In the genomic region with DNA sequence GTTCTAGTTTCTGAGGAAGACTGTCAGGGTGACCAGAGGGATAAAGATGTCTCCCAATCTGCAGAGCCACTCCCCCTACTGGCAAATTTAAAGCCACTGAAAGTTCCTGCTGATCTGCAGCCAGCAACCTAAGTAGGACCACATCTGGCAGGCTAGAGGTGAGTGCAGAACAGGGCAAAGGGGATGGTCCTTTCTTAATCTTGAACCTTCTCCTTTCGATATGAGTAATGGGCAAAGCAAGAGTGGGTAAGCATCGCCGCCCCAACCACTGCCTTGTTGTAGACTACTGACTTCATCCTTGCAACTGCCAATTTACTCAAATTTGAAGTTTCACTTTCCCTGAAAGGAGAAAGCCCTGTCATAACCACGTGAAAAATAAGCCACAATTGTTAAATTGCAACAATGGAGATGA, we compare ENCODE assay signal across 7 cellular contexts. TPM values are rescaled to one million over a fixed set of nuclear protein-coding genes. Genes with fewer than 3 reads are reported as not detected.
A peak's percentile ranks its signal among the peaks of the same experiment; 100 is the strongest.
DNase-seq lines count a peak whose midpoint lies in the region; ATAC-seq and TF ChIP-seq lines count a peak whose summit lies in the region.

No MANE protein-coding gene starts in this region.

- intact Hi-C loops in transverse colon (cut with DNase I; ENCODE audit: low total_unique reads), result no loop called here

- no peaks in the 10 kb centered on the region for H3K36me3 Mint-ChIP-seq in activated T-cell treated with anti-CD3 and anti-CD28 coated beads, Interleukin-2, amount 50 U/mL, for 72 hours (ENCODE audit: insufficient read depth in 2 of 2)

- DNase-seq in Jurkat, Clone E6-1 (ENCODE audit: low read depth, low spot score), result peak; percentile 54
- peak; percentile 78 to 86 for DNase-seq in activated T-cell treated with anti-CD3 and anti-CD28 coated beads, Interleukin-2, amount 50 U/mL, for 72 hours
- DNase-seq in stimulated activated CD4-positive, alpha-beta T cell treated with anti-CD3 and anti-CD28 coated beads, Interleukin-4, amount 100 ng/mL, for 1 hour, result peak; percentile 24
- DNase-seq in transverse colon (no peak), DMS153 (lab: John Stamatoyannopoulos, UW) (no peak)

- no peak for TF ChIP-seq CTCF in transverse colon (IDR thresholded peaks at IDR 0.05)

- H3K27ac ChIP-seq in transverse colon, result no peak overlapping the region

- no peak overlapping the region for H3K4me3 ChIP-seq in Jurkat, Clone E6-1 (ENCODE audit: low read length)
- no peak overlapping the region for H3K4me3 ChIP-seq in transverse colon

- H3K36me3 ChIP-seq in transverse colon, result no peaks in the 10 kb centered on the region

- no peaks in the 10 kb centered on the region for H3K4me1 ChIP-seq in transverse colon

- peak overlapping the region; percentile 19 to 26 for H3K4me3 Mint-ChIP-seq in activated T-cell treated with anti-CD3 and anti-CD28 coated beads, Interleukin-2, amount 50 U/mL, for 72 hours

- ATAC-seq in GM18508 (IDR thresholded peaks at IDR 0.05; ENCODE audit: insufficient read depth, unreplicated experiment) (peak; percentile 90), GM21723 (IDR thresholded peaks at IDR 0.05; ENCODE audit: unreplicated experiment) (peak; percentile 98)
- peak; percentile 100 for ATAC-seq in activated T-cell treated with anti-CD3 and anti-CD28 coated beads, Interleukin-2, amount 50 U/mL, for 72 hours (replicated peaks in 1 of 2)

- peak overlapping the region; percentile 1 for H3K27ac Mint-ChIP-seq in activated T-cell treated with anti-CD3 and anti-CD28 coated beads, Interleukin-2, amount 50 U/mL, for 72 hours

- peaks cover 25% of the 10 kb centered on the region for H3K4me1 Mint-ChIP-seq in activated T-cell treated with anti-CD3 and anti-CD28 coated beads, Interleukin-2, amount 50 U/mL, for 72 hours (ENCODE audit: low read depth)

- no peak for TF ChIP-seq POLR2A in transverse colon (IDR thresholded peaks at IDR 0.05)

- no peak for TF ChIP-seq EP300 in transverse colon (IDR thresholded peaks at IDR 0.05; ENCODE audit: low read depth)

- H3K9me3 Mint-ChIP-seq in activated T-cell treated with anti-CD3 and anti-CD28 coated beads, Interleukin-2, amount 50 U/mL, for 72 hours, result no peaks in the 10 kb centered on the region

- no peaks in the 10 kb centered on the region for H3K27me3 ChIP-seq in transverse colon

- in situ Hi-C loops in transverse colon (cut with MboI; ENCODE audit: low pct_ligation_motif_present in 1 of 4, low pct_unique_long_range_greater_than_20kb in 1 of 4, low sequenced_read_pairs in 3 of 4), result no loop called here

- WGBS in transverse colon (ENCODE audit: low coverage in 1 of 2), 2 donors, result 58 to 73% methylated on average over 4 of the region's 4 CpGs

- H3K9me3 ChIP-seq in transverse colon, result no peaks in the 10 kb centered on the region

- peaks cover 56% of the 10 kb centered on the region for H3K27me3 Mint-ChIP-seq in activated T-cell treated with anti-CD3 and anti-CD28 coated beads, Interleukin-2, amount 50 U/mL, for 72 hours (ENCODE audit: low read depth)

RNA-seq across cellular contexts. Expression of a gene that starts 30.7 kb away (rescaled TPM):
- polyA plus RNA-seq in Jurkat, Clone E6-1 (2012; ENCODE audit: insufficient read depth, insufficient read length), result not detected
- under 1 TPM in 1 of 2 donors, not detected in 1; 0.37 TPM for total RNA-seq in activated T-cell treated with anti-CD3 and anti-CD28 coated beads, Interleukin-2, amount 50 U/mL, for 72 hours
- total RNA-seq in transverse colon, result 10 to 100 TPM in 2 of 4 donors, 1 to 10 TPM in 2; 4.6 to 20.0 (median 10.9) TPM

RNA-seq across cellular contexts. Expression of a gene that starts 56.9 kb away (rescaled TPM):
- 6.6 TPM for polyA plus RNA-seq in Jurkat, Clone E6-1 (2012; ENCODE audit: insufficient read depth, insufficient read length)
- 1 to 10 TPM; 3.1 to 3.2 TPM for total RNA-seq in activated T-cell treated with anti-CD3 and anti-CD28 coated beads, Interleukin-2, amount 50 U/mL, for 72 hours
- total RNA-seq in transverse colon, result 1 to 10 TPM in 1 of 4 donors, under 1 TPM in 1, not detected in 2; 0.82 to 1.9 TPM

Comparison
In these comparisons a context has a peak if more than half of its experiments do, and no peak if none do; other contexts are left out.
1. DNase-seq: peak in Jurkat, Clone E6-1 (single experiment), activated T-cell treated with anti-CD3 and anti-CD28 coated beads, Interleukin-2, amount 50 U/mL, for 72 hours (2 of 2) and stimulated activated CD4-positive, alpha-beta T cell treated with anti-CD3 and anti-CD28 coated beads, Interleukin-4, amount 100 ng/mL, for 1 hour (single experiment); none in transverse colon (single experiment) and DMS153 (single experiment).
2. RNA of a gene that starts 30.7 kb away (total RNA-seq): 4.6 to 20.0 TPM in transverse colon; 0.37 TPM in activated T-cell treated with anti-CD3 and anti-CD28 coated beads, Interleukin-2, amount 50 U/mL, for 72 hours; every median in the first group is over 4 times any median in the second.
3. Peak in every context shown above with its lines, with median percentiles within 50 percentile points of each other: ATAC-seq.